15 cellular contexts compared by ENCODE assay signal in genomic region chr22:41478473-41478872, GRCh38. TPM values are rescaled to one million over a fixed set of nuclear protein-coding genes. Genes with fewer than 3 reads are reported as not detected.
A peak's percentile ranks its signal among the peaks of the same experiment; 100 is the strongest.
DNase-seq lines count a peak whose midpoint lies in the region; ATAC-seq and TF ChIP-seq lines count a peak whose summit lies in the region.
"Had no signal": no experiment of that assay in that cellular context is flagged by ENCODE, and none has a peak within 500 bp of the region (broad histone marks: within the 10 kb centered on the region; RNA-seq: fewer than 3 reads in every experiment).

No MANE protein-coding gene starts in this region.

- H3K27ac ChIP-seq in heart left ventricle (peak overlapping the region in 9 of 12 donors; percentile 34 to 83 (median 73)), lung (ENCODE audit: low read depth in 1 of 2, low read length in 1 of 2) (peak overlapping the region; percentile 77 to 86), temporal lobe (ENCODE audit: low read depth, low read length) (peak overlapping the region; percentile 95)
- H3K27ac ChIP-seq: SJCRH30 had no signal

- peak overlapping the region; percentile 31 for H3K27ac Mint-ChIP-seq in activated naive CD8-positive, alpha-beta T cell treated with anti-CD3 and anti-CD28 coated beads for 36 hours
- no peak overlapping the region for H3K27ac Mint-ChIP-seq in T-cell
- H3K27ac Mint-ChIP-seq: activated naive CD4-positive, alpha-beta T cell treated with anti-CD3 and anti-CD28 coated beads, Interleukin-2, amount 10 ng/mL, durations not matched to agents 7 days and 5 days had no signal

- intact Hi-C loops in heart left ventricle (cut with DNase I) (loop anchor here in 1 of 10 donors (5.0 kb wide), 1 partner anchor 39 kb away; no protein-coding TSS in a partner anchor), cardiac septum (cut with DNase I) (no loop called here)

- CTCF ChIA-PET in T-cell (lab: Charles Lee), result interaction anchor here in 1 of 2 donors (1.1 kb wide), 1 partner anchor 12 kb away, joined by 3 read pairs; no protein-coding TSS in a partner anchor

- H3K27me3 ChIP-seq in heart left ventricle (no peaks in the 10 kb centered on the region), lung (ENCODE audit: control insufficient read depth, insufficient read depth) (no peaks in the 10 kb centered on the region)
- H3K27me3 ChIP-seq: left lung, SJCRH30, suprapubic skin had no signal

- TF ChIP-seq POLR2A in heart left ventricle (IDR thresholded peaks at IDR 0.05), result no peak

- no peak for ATAC-seq in heart left ventricle
- ATAC-seq in lung (ENCODE audit: insufficient read depth, low FRiP score), result no peak
- no peak for ATAC-seq in T-cell (replicated peaks in 1 of 4)

- H3K9me3 ChIP-seq in heart left ventricle (no peaks in the 10 kb centered on the region), lung (ENCODE audit: control insufficient read depth in 2 of 2, insufficient read depth in 1 of 2, low read length in 1 of 2) (no peaks in the 10 kb centered on the region)
- H3K9me3 ChIP-seq: left lung, SJCRH30, suprapubic skin had no signal

- POLR2A ChIA-PET in T-cell (lab: Charles Lee), result interaction anchor here (0.6 kb wide), 3 partner anchors 9 to 162 kb away, joined by 3 to 12 read pairs (median 10); no protein-coding TSS in a partner anchor

- no peaks in the 10 kb centered on the region for H3K9me3 Mint-ChIP-seq in activated naive CD8-positive, alpha-beta T cell treated with anti-CD3 and anti-CD28 coated beads for 36 hours
- no peaks in the 10 kb centered on the region for H3K9me3 Mint-ChIP-seq in T-cell
- H3K9me3 Mint-ChIP-seq: activated naive CD4-positive, alpha-beta T cell treated with anti-CD3 and anti-CD28 coated beads, Interleukin-2, amount 10 ng/mL, durations not matched to agents 7 days and 5 days; central memory CD8-positive, alpha-beta T cell; neural crest cell had no signal

- peaks cover 31% of the 10 kb centered on the region for H3K4me1 Mint-ChIP-seq in activated naive CD8-positive, alpha-beta T cell treated with anti-CD3 and anti-CD28 coated beads for 36 hours
- H3K4me1 Mint-ChIP-seq in T-cell, result peaks cover 45 to 52% (median 49%) of the 10 kb centered on the region in 3 donors

- H3K27me3 Mint-ChIP-seq in activated naive CD8-positive, alpha-beta T cell treated with anti-CD3 and anti-CD28 coated beads for 36 hours, result no peaks in the 10 kb centered on the region
- no peaks in the 10 kb centered on the region for H3K27me3 Mint-ChIP-seq in T-cell
- H3K27me3 Mint-ChIP-seq: activated naive CD4-positive, alpha-beta T cell treated with anti-CD3 and anti-CD28 coated beads, Interleukin-2, amount 10 ng/mL, durations not matched to agents 7 days and 5 days; central memory CD8-positive, alpha-beta T cell had no signal

- H3K4me1 ChIP-seq in heart left ventricle (peaks cover 5 to 89% (median 62%) of the 10 kb centered on the region in 12 donors), lung (ENCODE audit: control insufficient read depth in 2 of 2, insufficient read depth in 2 of 2, low read length in 2 of 2) (peaks cover 15 to 29% of the 10 kb centered on the region in 2 donors)
- H3K4me1 ChIP-seq: SJCRH30 had no signal

- H3K4me3 ChIP-seq in heart left ventricle, result no peak overlapping the region
- no peak overlapping the region for H3K4me3 ChIP-seq in lung
- H3K4me3 ChIP-seq: left lung, SJCRH30, suprapubic skin had no signal

- DNase-seq in heart left ventricle (no peak), cardiac septum (ENCODE audit: low spot score) (no peak), lung (ENCODE audit: low spot score) (no peak), SW480 (ENCODE audit: low spot score) (no peak), NCI-H187 treated with DMSO at 0.1 percent for 48 hours (lab: John Stamatoyannopoulos, UW) (no peak), T-cell (no peak)
- no peak for DNase-seq in activated naive CD8-positive, alpha-beta T cell treated with anti-CD3 and anti-CD28 coated beads for 36 hours
- DNase-seq: activated naive CD4-positive, alpha-beta T cell treated with anti-CD3 and anti-CD28 coated beads, Interleukin-2, amount 10 ng/mL, durations not matched to agents 7 days and 5 days; NCI-H187; SJCRH30 had no signal

- no peaks in the 10 kb centered on the region for H3K36me3 Mint-ChIP-seq in activated naive CD8-positive, alpha-beta T cell treated with anti-CD3 and anti-CD28 coated beads for 36 hours
- H3K36me3 Mint-ChIP-seq in T-cell, result peaks cover 5% of the 10 kb centered on the region
- H3K36me3 Mint-ChIP-seq: activated naive CD4-positive, alpha-beta T cell treated with anti-CD3 and anti-CD28 coated beads, Interleukin-2, amount 10 ng/mL, durations not matched to agents 7 days and 5 days had no signal

- H3K4me3 Mint-ChIP-seq in activated naive CD8-positive, alpha-beta T cell treated with anti-CD3 and anti-CD28 coated beads for 36 hours, result no peak overlapping the region
- no peak overlapping the region for H3K4me3 Mint-ChIP-seq in T-cell
- H3K4me3 Mint-ChIP-seq: activated naive CD4-positive, alpha-beta T cell treated with anti-CD3 and anti-CD28 coated beads, Interleukin-2, amount 10 ng/mL, durations not matched to agents 7 days and 5 days; central memory CD8-positive, alpha-beta T cell had no signal

- 49 to 57% (median 51%) methylated on average over 2 of the region's 2 CpGs for WGBS in heart left ventricle, 4 donors
- 88 to 90% methylated on average over 2 of the region's 2 CpGs for WGBS in lung, 2 donors

- TF ChIP-seq CTCF in heart left ventricle (IDR thresholded peaks at IDR 0.05) (no peak), lung (IDR thresholded peaks at IDR 0.05; ENCODE audit: control extremely low read depth, extremely low read depth) (no peak)

- peaks cover 0 to 26% (median 5%) of the 10 kb centered on the region in 9 donors for H3K36me3 ChIP-seq in heart left ventricle
- H3K36me3 ChIP-seq in lung (ENCODE audit: control insufficient read depth in 2 of 2, insufficient read depth in 2 of 2, low read length in 2 of 2), result no peaks in the 10 kb centered on the region
- H3K36me3 ChIP-seq: SJCRH30, suprapubic skin had no signal

RNA-seq across cellular contexts. Expression of gene ACO2, which starts 9.6 kb away (rescaled TPM):
- total RNA-seq in heart left ventricle (1,000 to 10,000 TPM in 2 of 9 donors, 100 to 1,000 TPM in 7; 503 to 1,146 (median 862) TPM), cardiac septum (662 TPM), lung (100 to 1,000 TPM in 1 of 2 donors, 10 to 100 TPM in 1; 57.8 to 101 TPM), temporal lobe (72.5 TPM), T-cell (10 to 100 TPM; 72.0 to 82.2 (median 77.0) TPM)
- polyA plus RNA-seq in heart left ventricle (100 to 1,000 TPM; 375 to 431 TPM), lung (10 to 100 TPM; 34.1 to 67.1 TPM)
- 100 to 1,000 TPM; 107 to 109 TPM for total RNA-seq in activated naive CD8-positive, alpha-beta T cell treated with anti-CD3 and anti-CD28 coated beads for 36 hours

RNA-seq across cellular contexts. Expression of gene PHF5A, which starts 10.0 kb away (rescaled TPM):
- total RNA-seq in heart left ventricle, result 10 to 100 TPM; 13.4 to 29.3 (median 20.0) TPM
- polyA plus RNA-seq in heart left ventricle, result 10 to 100 TPM; 40.3 to 49.9 TPM
- total RNA-seq in cardiac septum, result 22.0 TPM
- total RNA-seq in activated naive CD8-positive, alpha-beta T cell treated with anti-CD3 and anti-CD28 coated beads for 36 hours, result 100 to 1,000 TPM; 114 to 117 TPM
- total RNA-seq in lung, result 10 to 100 TPM; 28.9 to 33.9 TPM
- 10 to 100 TPM; 46.2 to 89.6 TPM for polyA plus RNA-seq in lung
- total RNA-seq in temporal lobe, result 25.6 TPM
- 10 to 100 TPM; 29.0 to 45.9 (median 38.0) TPM for total RNA-seq in T-cell

RNA-seq across cellular contexts. Expression of gene TOB2, which starts 31.9 kb away (rescaled TPM):
- total RNA-seq in heart left ventricle (10 to 100 TPM; 29.0 to 74.5 (median 46.1) TPM), cardiac septum (26.9 TPM), lung (10 to 100 TPM; 26.8 to 46.7 TPM), temporal lobe (12.5 TPM), T-cell (10 to 100 TPM; 22.2 to 48.6 (median 37.9) TPM)
- polyA plus RNA-seq in heart left ventricle (10 to 100 TPM; 29.6 to 44.9 TPM), lung (10 to 100 TPM; 15.4 to 20.1 TPM)
- total RNA-seq in activated naive CD8-positive, alpha-beta T cell treated with anti-CD3 and anti-CD28 coated beads for 36 hours, result 10 to 100 TPM; 33.9 to 34.8 TPM
